In genomic region chr20:38842558-38842981, GRCh38 we compare ENCODE assay signal across 8 cellular contexts. TPM values are rescaled to one million over a fixed set of nuclear protein-coding genes. Genes with fewer than 3 reads are reported as not detected.
DNase-seq lines count a peak whose midpoint lies in the region; ATAC-seq lines count a peak whose summit lies in the region.

No MANE protein-coding gene starts in this region.

- H3K27ac Mint-ChIP-seq in dendritic cell treated with granulocyte-macrophage colony-stimulating factor and Interleukin-4, amounts not matched to agents 40 ng/mL and 50 ng/mL, for 4 days = peak overlapping the region; percentile 76

- H3K4me3 Mint-ChIP-seq in dendritic cell treated with granulocyte-macrophage colony-stimulating factor and Interleukin-4, amounts not matched to agents 40 ng/mL and 50 ng/mL, for 4 days = no peak overlapping the region

- no peaks in the 10 kb centered on the region for H3K9me3 Mint-ChIP-seq in dendritic cell treated with granulocyte-macrophage colony-stimulating factor and Interleukin-4, amounts not matched to agents 40 ng/mL and 50 ng/mL, for 4 days

- DNase-seq in RPMI8226 = peak; percentile 90
- DNase-seq in NCI-H2196 (lab: John Stamatoyannopoulos, UW; ENCODE audit: unreplicated experiment) = no peak
- no peak for DNase-seq in GF-D8 (lab: John Stamatoyannopoulos, UW)
- no peak for DNase-seq in GOT3 (lab: John Stamatoyannopoulos, UW)
- no peak for DNase-seq in left lobe of liver (ENCODE audit: low spot score)

- intact Hi-C loops in dendritic cell treated with granulocyte-macrophage colony-stimulating factor and Interleukin-4, amounts not matched to agents 40 ng/mL and 50 ng/mL, for 4 days (cut with micrococcal nuclease) = no loop called here

- peak; percentile 69 for ATAC-seq in GM18519 (IDR thresholded peaks at IDR 0.05; ENCODE audit: low FRiP score, unreplicated experiment)
- peak; percentile 88 for ATAC-seq in HG02852 (IDR thresholded peaks at IDR 0.05; ENCODE audit: unreplicated experiment)
- no peak for ATAC-seq in left lobe of liver

- H3K36me3 Mint-ChIP-seq in dendritic cell treated with granulocyte-macrophage colony-stimulating factor and Interleukin-4, amounts not matched to agents 40 ng/mL and 50 ng/mL, for 4 days (ENCODE audit: low read depth) = no peaks in the 10 kb centered on the region

- peaks cover 1% of the 10 kb centered on the region for H3K27me3 Mint-ChIP-seq in dendritic cell treated with granulocyte-macrophage colony-stimulating factor and Interleukin-4, amounts not matched to agents 40 ng/mL and 50 ng/mL, for 4 days

- H3K4me1 Mint-ChIP-seq in dendritic cell treated with granulocyte-macrophage colony-stimulating factor and Interleukin-4, amounts not matched to agents 40 ng/mL and 50 ng/mL, for 4 days (ENCODE audit: low read depth) = peaks cover 14% of the 10 kb centered on the region

RNA-seq across cellular contexts. Expression of gene PPP1R16B, which starts 37.1 kb away (rescaled TPM):
- total RNA-seq in left lobe of liver = 1.7 TPM
